Comparison of ENCODE assay signal across 8 cellular contexts in the genomic region with DNA sequence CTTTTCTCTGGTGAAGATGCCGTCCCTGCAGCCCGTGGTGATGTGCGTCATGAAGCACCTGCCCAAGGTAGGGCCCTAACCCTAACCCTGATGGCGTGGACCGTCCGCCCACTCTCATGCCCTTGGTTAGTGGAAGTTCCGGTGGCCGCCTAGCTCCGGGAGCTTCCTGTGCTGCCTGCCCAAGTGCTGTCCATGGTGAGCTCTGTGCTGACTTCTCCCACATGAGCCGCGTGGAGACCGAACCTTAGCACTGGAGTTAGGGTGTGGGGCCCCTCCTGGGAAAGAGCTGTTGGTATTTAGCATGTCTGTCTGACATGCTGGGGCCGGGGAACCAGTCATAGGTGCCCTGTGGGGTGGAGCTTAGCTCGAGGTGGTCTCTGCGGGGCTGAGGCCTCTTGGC. TPM values are rescaled to one million over a fixed set of nuclear protein-coding genes. Genes with fewer than 3 reads are reported as not detected.
DNase-seq lines count a peak whose midpoint lies in the region; ATAC-seq and TF ChIP-seq lines count a peak whose summit lies in the region.

No MANE protein-coding gene starts in this region.

- no peak for TF ChIP-seq EP300 in gastroesophageal sphincter (IDR thresholded peaks at IDR 0.05)

- no CpG with 5 or more reads among the region's 15 CpGs for WGBS in gastroesophageal sphincter (ENCODE audit: low coverage in 1 of 2), 2 donors

- H3K27ac ChIP-seq in ACC112 (ENCODE audit: low read depth, low read length) = no peak overlapping the region
- no peak overlapping the region for H3K27ac ChIP-seq in HUES48 (ENCODE audit: low read depth, low read length)
- H3K27ac ChIP-seq in breast epithelium = no peak overlapping the region
- H3K27ac ChIP-seq in muscle layer of duodenum (ENCODE audit: low read length) = peak overlapping the region; percentile 16
- H3K27ac ChIP-seq in gastroesophageal sphincter = no peak overlapping the region

- intact Hi-C loops in breast epithelium (cut with DNase I; ENCODE audit: low total_unique reads) = loop anchor here (10.0 kb wide), 1 partner anchor 1882 kb away; no protein-coding TSS in a partner anchor

- no peak for TF ChIP-seq POLR2A in breast epithelium (IDR thresholded peaks at IDR 0.05)
- no peak for TF ChIP-seq POLR2A in gastroesophageal sphincter (IDR thresholded peaks at IDR 0.05)

- TF ChIP-seq CTCF in breast epithelium (IDR thresholded peaks at IDR 0.05) (no peak), gastroesophageal sphincter (IDR thresholded peaks at IDR 0.05) (no peak)

- no peak overlapping the region for H3K9ac ChIP-seq in HUES48 (ENCODE audit: low read depth, low read length)

- H3K36me3 ChIP-seq in ACC112 (ENCODE audit: insufficient read depth, low read length) (peaks cover 6% of the 10 kb centered on the region; the same call in 1 of the 2 replicates), HUES48 (ENCODE audit: control insufficient read depth, insufficient read depth, low read length) (peaks cover 21% of the 10 kb centered on the region), breast epithelium (no peaks in the 10 kb centered on the region), muscle layer of duodenum (ENCODE audit: control insufficient read depth in 1 of 2, insufficient read depth in 2 of 2, low read length in 2 of 2) (peaks cover 11 to 19% of the 10 kb centered on the region in 2 donors), gastroesophageal sphincter (peaks cover 0 to 41% of the 10 kb centered on the region in 2 donors)

- DNase-seq in breast epithelium (ENCODE audit: low spot score in 2 of 2) = no peak
- DNase-seq in NCI-H2107 (lab: John Stamatoyannopoulos, UW) = no peak
- no peak for DNase-seq in GOT3 (lab: John Stamatoyannopoulos, UW)
- no peak for DNase-seq in putamen (ENCODE audit: low spot score)

- H3K9me3 ChIP-seq in HUES48 (ENCODE audit: control insufficient read depth, insufficient read depth, low read length) = no peaks in the 10 kb centered on the region
- H3K9me3 ChIP-seq in breast epithelium = no peaks in the 10 kb centered on the region
- no peaks in the 10 kb centered on the region for H3K9me3 ChIP-seq in muscle layer of duodenum (ENCODE audit: control insufficient read depth in 1 of 2, low read length in 2 of 2)
- no peaks in the 10 kb centered on the region for H3K9me3 ChIP-seq in gastroesophageal sphincter

- peak overlapping the region; percentile 83 for H3K4me3 ChIP-seq in ACC112 (ENCODE audit: low read depth, low read length)
- H3K4me3 ChIP-seq in HUES48 (ENCODE audit: low read depth, low read length) = peak overlapping the region; percentile 97
- H3K4me3 ChIP-seq in breast epithelium = peak overlapping the region; percentile 98 to 100 (median 99)
- H3K4me3 ChIP-seq in muscle layer of duodenum (ENCODE audit: low read depth in 1 of 2, low read length in 2 of 2) = peak overlapping the region; percentile 81 to 99
- peak overlapping the region in 1 of 2 donors; percentile 90 for H3K4me3 ChIP-seq in gastroesophageal sphincter

- H3K27me3 ChIP-seq in ACC112 (ENCODE audit: insufficient read depth, low read length) (no peaks in the 10 kb centered on the region), HUES48 (ENCODE audit: control insufficient read depth, insufficient read depth, low read length) (no peaks in the 10 kb centered on the region; the same call in 1 of the 2 replicates), breast epithelium (no peaks in the 10 kb centered on the region), muscle layer of duodenum (ENCODE audit: low read depth, low read length) (no peaks in the 10 kb centered on the region), gastroesophageal sphincter (peaks cover 2% of the 10 kb centered on the region)

- H2AFZ ChIP-seq in ACC112 (ENCODE audit: low read length, unreplicated experiment) = no peak overlapping the region

- no peak for ATAC-seq in gastroesophageal sphincter

- H3K4me1 ChIP-seq in ACC112 (ENCODE audit: control insufficient read depth, insufficient read depth, low read length, unreplicated experiment) (peaks cover 14% of the 10 kb centered on the region), HUES48 (ENCODE audit: control insufficient read depth, insufficient read depth, low read length) (peaks cover 11% of the 10 kb centered on the region), breast epithelium (peaks cover 5 to 12% of the 10 kb centered on the region in 2 donors), muscle layer of duodenum (ENCODE audit: control insufficient read depth in 1 of 2, insufficient read depth in 2 of 2, low read length in 2 of 2) (peaks cover 9 to 23% of the 10 kb centered on the region in 2 donors), gastroesophageal sphincter (peaks cover 0 to 31% (median 19%) of the 10 kb centered on the region in 3 donors)

- peaks cover 19% of the 10 kb centered on the region for H3K79me2 ChIP-seq in ACC112 (ENCODE audit: control insufficient read depth, insufficient read depth, low read length, unreplicated experiment)

RNA-seq across cellular contexts. Expression of gene NELFB, which starts 1.2 kb away (rescaled TPM):
- total RNA-seq in breast epithelium = 10 to 100 TPM; 32.6 to 39.2 (median 38.7) TPM
- total RNA-seq in gastroesophageal sphincter = 10 to 100 TPM; 36.9 to 58.8 (median 45.2) TPM

RNA-seq across cellular contexts. Expression of gene STPG3, which starts 5.3 kb away (rescaled TPM):
- not detected for total RNA-seq in breast epithelium
- total RNA-seq in gastroesophageal sphincter = not detected

RNA-seq across cellular contexts. Expression of gene TUBB4B, which starts 15.3 kb away (rescaled TPM):
- total RNA-seq in breast epithelium (100 to 1,000 TPM; 112 to 188 (median 183) TPM), gastroesophageal sphincter (100 to 1,000 TPM; 220 to 488 (median 265) TPM)

RNA-seq across cellular contexts. Expression of gene TOR4A, which starts 21.2 kb away (rescaled TPM):
- total RNA-seq in breast epithelium (1 to 10 TPM; 2.9 to 5.4 (median 3.7) TPM), gastroesophageal sphincter (1 to 10 TPM; 4.7 to 7.4 (median 6.9) TPM)

RNA-seq across cellular contexts. Expression of gene SLC34A3, which starts 25.7 kb away (rescaled TPM):
- total RNA-seq in breast epithelium (not detected), gastroesophageal sphincter (not detected)
